In genomic region chr1:193592325-193592724, GRCh38 we compare ENCODE assay signal across 19 cellular contexts.
DNase-seq lines count a peak whose midpoint lies in the region; ATAC-seq lines count a peak whose summit lies in the region.
"Had no signal": no experiment of that assay in that cellular context is flagged by ENCODE, and none has a peak within 500 bp of the region (broad histone marks: within the 10 kb centered on the region; RNA-seq: fewer than 3 reads in every experiment).

No MANE protein-coding gene starts in this region.

- peak; percentile 50 for ATAC-seq in GM21381 (IDR thresholded peaks at IDR 0.05; ENCODE audit: unreplicated experiment)

- intact Hi-C loops in head of caudate nucleus (cut with DNase I), result no loop called here

- DNase-seq in NOMO-1 (lab: John Stamatoyannopoulos, UW; ENCODE audit: unreplicated experiment in 2 of 2) (peak; percentile 32 to 66), NOMO-1 treated with dmso at 0.1 percent for 144 hours (lab: John Stamatoyannopoulos, UW; ENCODE audit: unreplicated experiment) (no peak), SKM-1 treated with dmso at 0.1 percent for 144 hours (lab: John Stamatoyannopoulos, UW; ENCODE audit: unreplicated experiment) (peak; percentile 40), iris pigment epithelial cell (ENCODE audit: low read depth) (peak; percentile 44), head of caudate nucleus (no peak), HuH-7 (ENCODE audit: low spot score) (no peak), NAMALWA (ENCODE audit: low spot score) (no peak)
- DNase-seq: activated CD4-positive, alpha-beta T cell treated with anti-CD3 and anti-CD28 coated beads for 4 hours; activated gamma-delta T cell; C1 segment of cervical spinal cord; DND-41; dorsolateral prefrontal cortex; HFFc6; Karpas-422; left ventricle myocardium inferior; NCI-H187; NCI-H524 treated with DMSO at 0.1 percent for 48 hours; testis had no signal

Comparison
In these comparisons a context has a peak if more than half of its experiments do, and no peak if none do; other contexts are left out.
1. DNase-seq: peak in NOMO-1 (2 of 2), SKM-1 treated with dmso at 0.1 percent for 144 hours (single experiment) and iris pigment epithelial cell (single experiment); none in NOMO-1 treated with dmso at 0.1 percent for 144 hours (single experiment), head of caudate nucleus (0 of 42), HuH-7 (single experiment) and NAMALWA (single experiment).